Comparison of ENCODE assay signal across 9 cellular contexts in genomic region chr18:52920665-52921064, GRCh38.
"Had no signal": no experiment of that assay in that cellular context is flagged by ENCODE, and none has a peak within 500 bp of the region (broad histone marks: within the 10 kb centered on the region; RNA-seq: fewer than 3 reads in every experiment).

No MANE protein-coding gene starts in this region.

- H3K27ac ChIP-seq: HL-60 had no signal

- H3K4me3 ChIP-seq: GM23338 had no signal

- H3K36me3 Mint-ChIP-seq: IgD-negative memory B cell had no signal

- FAIRE-seq: H1, H54, HepG2 had no signal

- H3K4me1 Mint-ChIP-seq: GM23338, H9, IgD-negative memory B cell had no signal

- H3K27me3 Mint-ChIP-seq: IgD-negative memory B cell had no signal

- H3K27ac Mint-ChIP-seq: GM23338, H9, IgD-negative memory B cell had no signal

- H3K4me3 Mint-ChIP-seq: GM23338, H9, IgD-negative memory B cell had no signal

- ATAC-seq: GM23338, HepG2 had no signal

- H3K9me3 Mint-ChIP-seq: GM23338, H9 had no signal

- DNase-seq: H9, HCEC 1CT, KBM-7 had no signal
